ENCODE assay signal across 1 cellular context in the genomic region with DNA sequence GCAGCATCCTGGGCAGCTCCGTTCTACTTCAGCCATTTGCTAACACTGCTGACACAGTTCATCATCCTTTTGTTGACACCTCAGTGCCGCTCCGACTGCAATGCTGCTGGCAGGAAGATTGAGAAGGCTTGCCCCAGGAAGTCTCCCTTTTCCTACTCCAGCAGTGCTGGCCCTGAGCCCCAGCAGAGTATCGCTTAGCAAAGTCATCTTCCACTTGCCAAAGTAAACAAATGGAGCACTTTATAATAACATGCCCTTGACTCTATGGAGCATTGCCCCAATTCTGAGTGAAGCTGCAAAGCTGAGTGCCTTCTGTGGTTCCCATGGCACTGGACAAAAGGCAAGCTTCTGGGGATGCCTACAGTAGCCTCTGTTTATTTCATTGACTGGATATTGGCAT.
TF ChIP-seq lines count a peak whose summit lies in the region.

No MANE protein-coding gene starts in this region.

TF ChIP-seq in GM23338, 12 proteins besides CTCF, POLR2A, EP300 and RAD21 (continued from another document):
- TF ChIP-seq, protein P1, sequence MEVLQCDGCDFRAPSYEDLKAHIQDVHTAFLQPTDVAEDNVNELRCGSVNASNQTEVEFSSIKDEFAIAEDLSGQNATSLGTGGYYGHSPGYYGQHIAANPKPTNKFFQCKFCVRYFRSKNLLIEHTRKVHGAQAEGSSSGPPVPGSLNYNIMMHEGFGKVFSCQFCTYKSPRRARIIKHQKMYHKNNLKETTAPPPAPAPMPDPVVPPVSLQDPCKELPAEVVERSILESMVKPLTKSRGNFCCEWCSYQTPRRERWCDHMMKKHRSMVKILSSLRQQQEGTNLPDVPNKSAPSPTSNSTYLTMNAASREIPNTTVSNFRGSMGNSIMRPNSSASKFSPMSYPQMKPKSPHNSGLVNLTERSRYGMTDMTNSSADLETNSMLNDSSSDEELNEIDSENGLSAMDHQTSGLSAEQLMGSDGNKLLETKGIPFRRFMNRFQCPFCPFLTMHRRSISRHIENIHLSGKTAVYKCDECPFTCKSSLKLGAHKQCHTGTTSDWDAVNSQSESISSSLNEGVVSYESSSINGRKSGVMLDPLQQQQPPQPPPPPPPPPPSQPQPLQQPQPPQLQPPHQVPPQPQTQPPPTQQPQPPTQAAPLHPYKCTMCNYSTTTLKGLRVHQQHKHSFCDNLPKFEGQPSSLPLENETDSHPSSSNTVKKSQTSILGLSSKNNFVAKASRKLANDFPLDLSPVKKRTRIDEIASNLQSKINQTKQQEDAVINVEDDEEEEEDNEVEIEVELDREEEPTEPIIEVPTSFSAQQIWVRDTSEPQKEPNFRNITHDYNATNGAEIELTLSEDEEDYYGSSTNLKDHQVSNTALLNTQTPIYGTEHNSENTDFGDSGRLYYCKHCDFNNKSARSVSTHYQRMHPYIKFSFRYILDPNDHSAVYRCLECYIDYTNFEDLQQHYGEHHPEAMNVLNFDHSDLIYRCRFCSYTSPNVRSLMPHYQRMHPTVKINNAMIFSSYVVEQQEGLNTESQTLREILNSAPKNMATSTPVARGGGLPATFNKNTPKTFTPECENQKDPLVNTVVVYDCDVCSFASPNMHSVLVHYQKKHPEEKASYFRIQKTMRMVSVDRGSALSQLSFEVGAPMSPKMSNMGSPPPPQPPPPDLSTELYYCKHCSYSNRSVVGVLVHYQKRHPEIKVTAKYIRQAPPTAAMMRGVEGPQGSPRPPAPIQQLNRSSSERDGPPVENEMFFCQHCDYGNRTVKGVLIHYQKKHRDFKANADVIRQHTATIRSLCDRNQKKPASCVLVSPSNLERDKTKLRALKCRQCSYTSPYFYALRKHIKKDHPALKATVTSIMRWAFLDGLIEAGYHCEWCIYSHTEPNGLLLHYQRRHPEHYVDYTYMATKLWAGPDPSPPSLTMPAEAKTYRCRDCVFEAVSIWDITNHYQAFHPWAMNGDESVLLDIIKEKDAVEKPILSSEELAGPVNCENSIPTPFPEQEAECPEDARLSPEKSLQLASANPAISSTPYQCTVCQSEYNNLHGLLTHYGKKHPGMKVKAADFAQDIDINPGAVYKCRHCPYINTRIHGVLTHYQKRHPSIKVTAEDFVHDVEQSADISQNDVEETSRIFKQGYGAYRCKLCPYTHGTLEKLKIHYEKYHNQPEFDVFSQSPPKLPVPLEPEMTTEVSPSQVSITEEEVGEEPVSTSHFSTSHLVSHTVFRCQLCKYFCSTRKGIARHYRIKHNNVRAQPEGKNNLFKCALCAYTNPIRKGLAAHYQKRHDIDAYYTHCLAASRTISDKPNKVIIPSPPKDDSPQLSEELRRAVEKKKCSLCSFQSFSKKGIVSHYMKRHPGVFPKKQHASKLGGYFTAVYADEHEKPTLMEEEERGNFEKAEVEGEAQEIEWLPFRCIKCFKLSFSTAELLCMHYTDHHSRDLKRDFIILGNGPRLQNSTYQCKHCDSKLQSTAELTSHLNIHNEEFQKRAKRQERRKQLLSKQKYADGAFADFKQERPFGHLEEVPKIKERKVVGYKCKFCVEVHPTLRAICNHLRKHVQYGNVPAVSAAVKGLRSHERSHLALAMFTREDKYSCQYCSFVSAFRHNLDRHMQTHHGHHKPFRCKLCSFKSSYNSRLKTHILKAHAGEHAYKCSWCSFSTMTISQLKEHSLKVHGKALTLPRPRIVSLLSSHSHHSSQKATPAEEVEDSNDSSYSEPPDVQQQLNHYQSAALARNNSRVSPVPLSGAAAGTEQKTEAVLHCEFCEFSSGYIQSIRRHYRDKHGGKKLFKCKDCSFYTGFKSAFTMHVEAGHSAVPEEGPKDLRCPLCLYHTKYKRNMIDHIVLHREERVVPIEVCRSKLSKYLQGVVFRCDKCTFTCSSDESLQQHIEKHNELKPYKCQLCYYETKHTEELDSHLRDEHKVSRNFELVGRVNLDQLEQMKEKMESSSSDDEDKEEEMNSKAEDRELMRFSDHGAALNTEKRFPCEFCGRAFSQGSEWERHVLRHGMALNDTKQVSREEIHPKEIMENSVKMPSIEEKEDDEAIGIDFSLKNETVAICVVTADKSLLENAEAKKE (CRISPR knock-in tag; IDR thresholded peaks at IDR 0.05): no peak
- TF ChIP-seq ZNF114 (CRISPR knock-in tag; IDR thresholded peaks at IDR 0.05): no peak
- TF ChIP-seq STAT1 (IDR thresholded peaks at IDR 0.05; ENCODE audit: unreplicated experiment): no peak
